Comparison of ENCODE assay signal across 8 cellular contexts in the genomic region with DNA sequence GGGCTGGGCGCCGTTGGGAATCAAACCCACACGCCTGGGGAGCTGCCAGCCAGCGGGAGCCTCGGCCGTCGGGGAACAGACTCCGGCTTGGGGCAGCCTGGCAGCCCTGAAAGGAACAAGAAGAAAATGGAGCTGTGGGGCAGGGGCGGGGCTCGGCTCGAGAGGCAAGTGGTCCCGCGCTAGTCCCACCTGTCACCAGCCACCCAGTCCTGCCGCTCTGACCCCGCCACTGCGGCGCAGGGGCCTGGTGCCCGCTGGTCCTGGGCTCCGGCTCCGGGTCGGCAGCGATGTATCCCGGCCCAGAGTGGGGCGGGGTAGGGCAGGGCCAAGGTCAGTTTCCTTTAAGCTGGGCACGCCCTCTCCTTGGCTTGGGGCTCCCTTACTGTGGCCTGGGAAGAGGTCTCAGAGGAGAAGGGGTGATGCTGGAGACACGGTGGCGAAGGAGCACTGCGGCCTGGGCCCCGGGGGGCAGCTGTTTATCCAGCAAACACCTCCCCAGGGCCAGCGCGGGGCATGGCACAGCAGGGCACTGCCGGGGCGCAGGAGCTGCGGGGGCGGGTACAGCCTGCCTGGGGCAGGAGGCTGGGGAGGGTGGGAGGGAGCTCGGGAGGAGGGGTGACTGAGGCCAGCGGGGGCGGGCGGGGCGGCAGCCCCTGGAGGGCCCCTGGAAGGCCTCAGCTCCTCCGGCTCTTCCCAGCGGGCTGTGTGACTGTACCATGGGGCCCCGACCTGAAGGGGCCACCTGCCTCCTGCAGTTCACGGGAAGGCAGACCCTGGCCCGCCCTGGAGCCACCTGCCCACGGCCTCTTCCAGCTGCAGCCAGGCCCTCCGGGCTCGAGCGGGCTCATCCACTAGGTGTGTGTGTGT. TPM values are rescaled to one million over a fixed set of nuclear protein-coding genes. Genes with fewer than 3 reads are reported as not detected.
DNase-seq lines count a peak whose midpoint lies in the region; ATAC-seq, FAIRE-seq and TF ChIP-seq lines count a peak whose summit lies in the region.

No MANE protein-coding gene starts in this region.

- peak; percentile 54 for DNase-seq in stimulated activated CD4-positive, alpha-beta T cell treated with anti-CD3 and anti-CD28 coated beads, Interleukin-15, amount 100 ng/mL, for 24 hours
- no peak for DNase-seq in stimulated activated CD4-positive, alpha-beta T cell treated with anti-CD3 and anti-CD28 coated beads, Interleukin-4, amount 100 ng/mL, for 1 hour
- DNase-seq in left kidney (ENCODE audit: low read depth, low spot score) = peak; percentile 65
- DNase-seq in GM12892 (ENCODE audit: insufficient read length) = no peak
- no peak for DNase-seq in GOT3 (lab: John Stamatoyannopoulos, UW)
- DNase-seq in foreskin melanocyte = no peak

- H3K4me1 Mint-ChIP-seq in activated T-helper 17 cell treated with anti-CD3 and anti-CD28 coated beads, Interleukin-2, amount 50 U/mL, for 72 hours = peaks cover 7% of the 10 kb centered on the region

- H3K27me3 Mint-ChIP-seq in activated T-helper 17 cell treated with anti-CD3 and anti-CD28 coated beads, Interleukin-2, amount 50 U/mL, for 72 hours = peaks cover 6% of the 10 kb centered on the region

- ATAC-seq in activated T-helper 17 cell treated with anti-CD3 and anti-CD28 coated beads, Interleukin-2, amount 50 U/mL, for 72 hours (replicated peaks) = peak; percentile 77
- no peak for ATAC-seq in HG03159 (IDR thresholded peaks at IDR 0.05; ENCODE audit: unreplicated experiment)

- H3K27ac Mint-ChIP-seq in activated T-helper 17 cell treated with anti-CD3 and anti-CD28 coated beads, Interleukin-2, amount 50 U/mL, for 72 hours = peak overlapping the region; percentile 22

- H3K36me3 Mint-ChIP-seq in activated T-helper 17 cell treated with anti-CD3 and anti-CD28 coated beads, Interleukin-2, amount 50 U/mL, for 72 hours (ENCODE audit: low read depth) = peaks cover 3% of the 10 kb centered on the region

- H3K4me3 Mint-ChIP-seq in activated T-helper 17 cell treated with anti-CD3 and anti-CD28 coated beads, Interleukin-2, amount 50 U/mL, for 72 hours = peak overlapping the region; percentile 31

- no peak for FAIRE-seq in GM12892 (lab: Jason Lieb, UNC)

- no peak for TF ChIP-seq POLR2A in GM12892 (IDR thresholded peaks at IDR 0.05; ENCODE audit: low read depth, low read length)

- no peaks in the 10 kb centered on the region for H3K9me3 Mint-ChIP-seq in activated T-helper 17 cell treated with anti-CD3 and anti-CD28 coated beads, Interleukin-2, amount 50 U/mL, for 72 hours

RNA-seq across cellular contexts. Expression of gene ODC1, which starts 15.6 kb away (rescaled TPM):
- total RNA-seq in activated T-helper 17 cell treated with anti-CD3 and anti-CD28 coated beads, Interleukin-2, amount 50 U/mL, for 72 hours = 100 to 1,000 TPM in 1 of 2 donors, 10 to 100 TPM in 1; 60.3 to 180 TPM
- polyA plus RNA-seq in GM12892 (2012; ENCODE audit: missing spikeins) = 220 TPM

Comparison
In these comparisons a context has a peak if more than half of its experiments do, and no peak if none do; other contexts are left out.
1. DNase-seq: peak in stimulated activated CD4-positive, alpha-beta T cell treated with anti-CD3 and anti-CD28 coated beads, Interleukin-15, amount 100 ng/mL, for 24 hours (single experiment) and left kidney (single experiment); none in stimulated activated CD4-positive, alpha-beta T cell treated with anti-CD3 and anti-CD28 coated beads, Interleukin-4, amount 100 ng/mL, for 1 hour (single experiment), GM12892 (single experiment), GOT3 (single experiment) and foreskin melanocyte (single experiment).